8 cellular contexts compared by ENCODE assay signal in the genomic region with DNA sequence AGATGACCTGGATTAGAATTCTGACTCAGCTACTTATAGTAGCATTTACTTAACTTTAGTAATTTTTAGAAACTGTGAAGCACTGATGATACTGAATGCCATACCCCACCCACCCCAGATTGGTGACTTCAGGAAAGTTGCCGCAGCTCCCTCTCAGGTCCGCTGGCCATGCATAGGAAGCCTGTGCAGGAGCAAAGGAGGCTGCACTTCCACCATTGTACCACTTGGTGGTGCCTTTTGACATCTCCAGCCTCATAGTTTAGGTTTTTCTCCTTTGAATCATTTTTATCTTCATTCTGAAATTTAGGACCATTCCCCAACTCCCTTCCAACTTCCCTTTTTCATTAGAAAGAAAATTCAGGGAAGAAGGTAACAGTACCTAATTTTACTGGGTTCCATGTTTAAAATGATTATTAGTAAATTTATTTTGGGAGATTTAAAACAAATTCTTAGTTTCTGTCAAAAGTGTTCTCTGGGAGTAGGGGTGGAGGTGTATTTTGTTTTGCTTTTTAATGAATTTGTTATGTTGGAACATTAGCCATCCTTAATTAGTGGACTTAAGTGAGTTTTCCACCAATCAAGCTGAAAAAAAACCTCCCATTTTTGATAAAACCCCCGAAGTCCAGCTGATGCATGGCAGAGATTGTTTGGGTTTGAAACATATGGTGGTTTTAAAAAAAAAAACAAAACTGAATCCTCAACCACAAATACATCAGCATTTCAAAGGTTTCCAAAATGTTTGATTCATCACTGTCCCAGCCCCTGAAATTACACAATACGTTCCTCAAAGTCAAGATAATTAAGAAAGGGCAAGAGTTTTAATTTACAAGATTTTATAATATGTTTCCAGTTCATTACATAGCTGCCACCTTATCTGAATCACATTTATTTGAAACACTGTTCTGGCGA.
DNase-seq lines count a peak whose midpoint lies in the region; ATAC-seq and TF ChIP-seq lines count a peak whose summit lies in the region.

No MANE protein-coding gene starts in this region.

- no peak overlapping the region for H2AFZ ChIP-seq in OCI-LY1 (ENCODE audit: low read length)

- H3K36me3 ChIP-seq in OCI-LY1 (ENCODE audit: insufficient read depth, low read length) (no peaks in the 10 kb centered on the region), gastroesophageal sphincter (peaks cover 0 to 22% of the 10 kb centered on the region in 2 donors)

- H3K9me2 ChIP-seq in OCI-LY1 (ENCODE audit: low read depth, low read length) = no peaks in the 10 kb centered on the region

- H4K20me1 ChIP-seq in OCI-LY1 (ENCODE audit: insufficient read depth, low read length) = no peaks in the 10 kb centered on the region

- H3K9me3 Mint-ChIP-seq in activated T-cell treated with anti-CD3 and anti-CD28 coated beads, Interleukin-2, amount 50 U/mL, for 72 hours = no peaks in the 10 kb centered on the region

- no peak for TF ChIP-seq POLR2A in gastroesophageal sphincter (IDR thresholded peaks at IDR 0.05)

- no peak overlapping the region for H3K9ac ChIP-seq in OCI-LY1 (ENCODE audit: low read length)

- in situ Hi-C loops in Caki2 (cut with HindIII; ENCODE audit: low pct_unique_long_range_greater_than_20kb, low sequenced_read_pairs) = no loop called here

- H3K27me3 ChIP-seq in OCI-LY1 (ENCODE audit: insufficient read depth, low read length) (no peaks in the 10 kb centered on the region), gastroesophageal sphincter (no peaks in the 10 kb centered on the region)

- TF ChIP-seq CTCF in OCI-LY1 (IDR thresholded peaks at IDR 0.05; ENCODE audit: low read length) = peak; percentile 99
- peak; percentile 37 to 74 (median 56) for TF ChIP-seq CTCF in gastroesophageal sphincter (IDR thresholded peaks at IDR 0.05)

- H3K27ac ChIP-seq in OCI-LY1 (ENCODE audit: low read depth, low read length, poor library complexity, severe bottlenecking) (no peak overlapping the region), gastroesophageal sphincter (no peak overlapping the region)

- no peaks in the 10 kb centered on the region for H3K27me3 Mint-ChIP-seq in activated T-cell treated with anti-CD3 and anti-CD28 coated beads, Interleukin-2, amount 50 U/mL, for 72 hours (ENCODE audit: low read depth)

- no peaks in the 10 kb centered on the region for H3K4me1 Mint-ChIP-seq in activated T-cell treated with anti-CD3 and anti-CD28 coated beads, Interleukin-2, amount 50 U/mL, for 72 hours (ENCODE audit: low read depth)

- H3K4me3 Mint-ChIP-seq in activated T-cell treated with anti-CD3 and anti-CD28 coated beads, Interleukin-2, amount 50 U/mL, for 72 hours = no peak overlapping the region

- H3F3A ChIP-seq in OCI-LY1 (ENCODE audit: insufficient read depth, low read length) = no peaks in the 10 kb centered on the region

- H3K4me3 ChIP-seq in OCI-LY1 (ENCODE audit: low read depth, low read length, poor library complexity, severe bottlenecking) = no peak overlapping the region
- no peak overlapping the region for H3K4me3 ChIP-seq in gastroesophageal sphincter

- WGBS in gastroesophageal sphincter (ENCODE audit: low coverage in 1 of 2), 2 donors = 88% methylated on average over 4 to 5 of the region's 5 CpGs

- no peaks in the 10 kb centered on the region for H3K9me3 ChIP-seq in OCI-LY1 (ENCODE audit: low read length)
- no peaks in the 10 kb centered on the region for H3K9me3 ChIP-seq in gastroesophageal sphincter

- intact Hi-C loops in posterior cingulate gyrus (cut with DNase I) = loop anchor here (2.0 kb wide), 1 partner anchor 172 kb away; no protein-coding TSS in a partner anchor

- H3K4me2 ChIP-seq in OCI-LY1 (ENCODE audit: low read length) = no peak overlapping the region

- H3K27ac Mint-ChIP-seq in activated T-cell treated with anti-CD3 and anti-CD28 coated beads, Interleukin-2, amount 50 U/mL, for 72 hours = no peak overlapping the region

- TF ChIP-seq EP300 in gastroesophageal sphincter (IDR thresholded peaks at IDR 0.05) = no peak

- H3K79me2 ChIP-seq in OCI-LY1 (ENCODE audit: insufficient read depth, low read length) = no peaks in the 10 kb centered on the region

- H3K4me1 ChIP-seq in OCI-LY1 (ENCODE audit: insufficient read depth, low read length, severe bottlenecking) = no peaks in the 10 kb centered on the region
- no peaks in the 10 kb centered on the region for H3K4me1 ChIP-seq in gastroesophageal sphincter

- H3K36me3 Mint-ChIP-seq in activated T-cell treated with anti-CD3 and anti-CD28 coated beads, Interleukin-2, amount 50 U/mL, for 72 hours (ENCODE audit: insufficient read depth in 2 of 2) = no peaks in the 10 kb centered on the region

- DNase-seq in Caki2 (ENCODE audit: low read depth) (peak; percentile 38), posterior cingulate gyrus (peak in 7 of 10 donors; percentile 51 to 86 (median 59))
- DNase-seq in activated T-cell treated with anti-CD3 and anti-CD28 coated beads, Interleukin-2, amount 50 U/mL, for 72 hours = peak; percentile 48 to 52

- ATAC-seq in GM19395 (IDR thresholded peaks at IDR 0.05; ENCODE audit: unreplicated experiment) (peak; percentile 84), HG03460 (IDR thresholded peaks at IDR 0.05; ENCODE audit: unreplicated experiment) (peak; percentile 72), gastroesophageal sphincter (no peak), HG02970 (IDR thresholded peaks at IDR 0.05; ENCODE audit: low FRiP score, unreplicated experiment) (no peak)
- peak in 1 of 2 donors; percentile 49 for ATAC-seq in activated T-cell treated with anti-CD3 and anti-CD28 coated beads, Interleukin-2, amount 50 U/mL, for 72 hours (replicated peaks in 1 of 2)

Comparison
In these comparisons a context has a peak if more than half of its experiments do, and no peak if none do; other contexts are left out.
1. ATAC-seq: peak in GM19395 (single experiment) and HG03460 (single experiment); none in gastroesophageal sphincter (single experiment) and HG02970 (single experiment).
2. Peak in every context shown above with its lines, with median percentiles within 50 percentile points of each other: DNase-seq.